ENCODE assay signal across 8 cellular contexts in genomic region chr20:62617711-62618483, GRCh38. TPM values are rescaled to one million over a fixed set of nuclear protein-coding genes. Genes with fewer than 3 reads are reported as not detected.
A peak's percentile ranks its signal among the peaks of the same experiment; 100 is the strongest.
DNase-seq lines count a peak whose midpoint lies in the region; ATAC-seq and TF ChIP-seq lines count a peak whose summit lies in the region.

No MANE protein-coding gene starts in this region.

- peaks cover 26% of the 10 kb centered on the region for H3K4me1 Mint-ChIP-seq in nephron progenitor cell

- H3K27ac Mint-ChIP-seq in nephron progenitor cell: no peak overlapping the region

- no peak for ATAC-seq in HG03520 (IDR thresholded peaks at IDR 0.05; ENCODE audit: unreplicated experiment)

- DNase-seq in GF-D8 (lab: John Stamatoyannopoulos, UW) (peak; percentile 70), HL-60 (ENCODE audit: low read depth in 1 of 2, low spot score in 1 of 2) (peak; percentile 77 to 80), cardiac septum (ENCODE audit: low spot score) (peak; percentile 93), nephron progenitor cell (no peak), DMS53 (lab: John Stamatoyannopoulos, UW) (no peak)
- DNase-seq in activated CD4-positive, alpha-beta T cell treated with anti-CD3 and anti-CD28 coated beads, Interleukin-2, amount 50 U/mL, for 4 hours: peak; percentile 36 to 50
- peak; percentile 56 to 60 for DNase-seq in stimulated activated CD8-positive, alpha-beta memory T cell treated with anti-CD3 and anti-CD28 coated beads, Interleukin-2, amount 100 ng/mL, for 48 hours (ENCODE audit: low read depth in 2 of 2)

- TF ChIP-seq CTCF in HL-60 (IDR thresholded peaks at IDR 0.05; ENCODE audit: insufficient read depth, low read length) (no peak), nephron progenitor cell (IDR thresholded peaks at IDR 0.05) (no peak)

- no peak overlapping the region for H3K4me3 Mint-ChIP-seq in nephron progenitor cell

- H3K36me3 Mint-ChIP-seq in nephron progenitor cell (ENCODE audit: low read depth): no peaks in the 10 kb centered on the region

- intact Hi-C loops in cardiac septum (cut with DNase I): loop anchor here (1.0 to 10.0 kb wide), 2 partner anchors 118 to 203 kb away; no protein-coding TSS in a partner anchor

- no peak overlapping the region for H3K4me3 ChIP-seq in HL-60 (replicated peaks; ENCODE audit: insufficient read depth, low read length)

- no peaks in the 10 kb centered on the region for H3K9me3 Mint-ChIP-seq in nephron progenitor cell

- no peaks in the 10 kb centered on the region for H3K27me3 ChIP-seq in HL-60 (ENCODE audit: insufficient read depth, poor library complexity, severe bottlenecking)

- H3K27ac ChIP-seq in HL-60 (replicated peaks): peak overlapping the region; percentile 70

- peaks cover 26% of the 10 kb centered on the region for H3K27me3 Mint-ChIP-seq in nephron progenitor cell (ENCODE audit: low read depth, poor library complexity)

RNA-seq across cellular contexts. Expression of gene SLCO4A1, which starts 24.4 kb away (rescaled TPM):
- 10.8 TPM for total RNA-seq in cardiac septum

Comparison
In these comparisons a context has a peak if more than half of its experiments do, and no peak if none do; other contexts are left out.
1. DNase-seq: peak in GF-D8 (single experiment), HL-60 (2 of 2), activated CD4-positive, alpha-beta T cell treated with anti-CD3 and anti-CD28 coated beads, Interleukin-2, amount 50 U/mL, for 4 hours (2 of 2), cardiac septum (single experiment) and stimulated activated CD8-positive, alpha-beta memory T cell treated with anti-CD3 and anti-CD28 coated beads, Interleukin-2, amount 100 ng/mL, for 48 hours (2 of 2); none in nephron progenitor cell (single experiment) and DMS53 (single experiment).